ENCODE assay signal across 17 cellular contexts in the genomic region with DNA sequence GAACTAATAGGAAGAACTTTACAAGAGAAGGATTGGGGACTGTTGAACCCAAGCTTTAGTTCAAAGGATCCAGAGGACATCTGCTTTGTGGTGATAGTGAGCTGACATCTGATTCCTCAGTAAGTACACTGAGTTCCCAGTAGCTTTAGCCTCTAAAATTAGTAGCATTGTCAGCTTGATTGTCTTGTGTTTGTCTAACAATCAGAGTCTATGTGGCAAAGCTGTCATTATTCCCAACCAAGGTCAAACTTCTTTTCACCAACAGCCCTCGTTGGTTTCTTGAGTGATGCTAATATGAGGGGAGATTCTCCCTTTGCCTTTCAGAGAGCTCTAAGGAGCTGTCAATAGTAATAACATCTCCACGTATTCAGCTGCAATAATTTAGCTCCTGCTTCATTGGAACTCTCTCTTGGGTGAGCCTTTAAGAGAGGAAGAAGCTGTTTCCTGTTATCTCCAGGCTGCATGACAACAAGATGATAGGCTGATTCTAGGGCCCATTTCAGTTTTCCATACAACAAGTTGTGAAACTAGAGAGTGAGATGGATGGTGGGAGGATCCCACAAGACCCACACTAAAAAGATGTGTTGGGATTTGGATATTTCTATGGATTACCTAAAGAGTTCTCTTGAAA. TPM values are rescaled to one million over a fixed set of nuclear protein-coding genes. Genes with fewer than 3 reads are reported as not detected.
A peak's percentile ranks its signal among the peaks of the same experiment; 100 is the strongest.
DNase-seq lines count a peak whose midpoint lies in the region; TF ChIP-seq lines count a peak whose summit lies in the region.
"Had no signal": no experiment of that assay in that cellular context is flagged by ENCODE, and none has a peak within 500 bp of the region (broad histone marks: within the 10 kb centered on the region; RNA-seq: fewer than 3 reads in every experiment).

No MANE protein-coding gene starts in this region.

- DNase-seq in Kasumi-1 (lab: John Stamatoyannopoulos, UW) (peak; percentile 25 to 48), NCI-H2227 (lab: John Stamatoyannopoulos, UW; ENCODE audit: unreplicated experiment) (peak; percentile 93), dorsolateral prefrontal cortex (no peak), putamen (ENCODE audit: low spot score) (peak; percentile 59), thyroid gland (no peak), DMS79 (lab: John Stamatoyannopoulos, UW) (no peak), DMS114 treated with DMSO at 0.1 percent for 48 hours (lab: John Stamatoyannopoulos, UW; ENCODE audit: unreplicated experiment) (no peak)
- DNase-seq in activated CD4-positive, alpha-beta T cell treated with anti-CD3 and anti-CD28 coated beads for 4 hours: no peak
- DNase-seq: activated CD4-positive, alpha-beta T cell treated with anti-CD3 and anti-CD28 coated beads for 1 hour; activated effector memory CD4-positive, alpha-beta T cell treated with anti-CD3 and anti-CD28 coated beads, Interleukin-2, amount 50 U/mL, for 16 hours; GF-D8; GM23248; islet precursor cell; NCI-H510A; PC-3; stimulated activated CD4-positive, alpha-beta T cell treated with anti-CD3 and anti-CD28 coated beads, Interleukin-4, amount 100 ng/mL, for 1 hour; testis had no signal

- H3K9me3 ChIP-seq in thyroid gland: no peaks in the 10 kb centered on the region
- H3K9me3 ChIP-seq: testis had no signal

- H3K27ac ChIP-seq in dorsolateral prefrontal cortex: peak overlapping the region; percentile 20 to 99 (median 92)
- no peak overlapping the region for H3K27ac ChIP-seq in thyroid gland
- H3K27ac ChIP-seq: GM23248, testis had no signal

- H3K27me3 ChIP-seq in dorsolateral prefrontal cortex (no peaks in the 10 kb centered on the region), thyroid gland (no peaks in the 10 kb centered on the region)
- H3K27me3 ChIP-seq: testis had no signal

- 78 to 83% methylated on average over 2 of the region's 2 CpGs for WGBS in thyroid gland, 2 donors

- H3K36me3 ChIP-seq in thyroid gland: no peaks in the 10 kb centered on the region

- no peaks in the 10 kb centered on the region for H3K4me1 ChIP-seq in thyroid gland
- H3K4me1 ChIP-seq: testis had no signal

- intact Hi-C loops in dorsolateral prefrontal cortex (cut with DNase I) (loop anchor here in 1 of 2 donors (5.0 kb wide), 1 partner anchor 37 kb away; no protein-coding TSS in a partner anchor), thyroid gland (cut with DNase I) (no loop called here)

- H3K4me3 ChIP-seq in dorsolateral prefrontal cortex (peak overlapping the region in 1 of 59 donors; percentile 25), thyroid gland (replicated peaks in 1 of 3) (no peak overlapping the region)
- H3K4me3 ChIP-seq: GM23248, testis had no signal

- peak in 2 of 56 donors; percentile 9 to 14 for TF ChIP-seq CTCF in dorsolateral prefrontal cortex (IDR thresholded peaks at IDR 0.05 in 54 of 56, conservative IDR thresholded peaks at IDR 0.05 in 2 of 56; ENCODE audit: low read depth in 1 of 56, partially characterized antibody in 56 of 56)
- TF ChIP-seq CTCF in thyroid gland (IDR thresholded peaks at IDR 0.05): no peak

- TF ChIP-seq POLR2A in thyroid gland (IDR thresholded peaks at IDR 0.05): no peak

RNA-seq across cellular contexts. Expression of a gene that starts 46.7 kb away (rescaled TPM):
- total RNA-seq in dorsolateral prefrontal cortex (100 to 1,000 TPM in 13 of 120 experiments, 10 to 100 TPM in 107; 15.5 to 151 (median 45.7) TPM), thyroid gland (10 to 100 TPM in 3 of 4 donors, 1 to 10 TPM in 1; 8.0 to 14.7 (median 11.3) TPM)

RNA-seq across cellular contexts. Expression of a gene that starts 50.5 kb away (rescaled TPM):
- total RNA-seq in dorsolateral prefrontal cortex: 10 to 100 TPM; 24.1 to 68.0 (median 40.6) TPM
- total RNA-seq in thyroid gland: 10 to 100 TPM; 39.0 to 59.8 (median 52.4) TPM

Comparison
In these comparisons a context has a peak if more than half of its experiments do, and no peak if none do; other contexts are left out.
1. DNase-seq: peak in Kasumi-1 (2 of 2), NCI-H2227 (single experiment) and putamen (single experiment); none in dorsolateral prefrontal cortex (0 of 10), activated CD4-positive, alpha-beta T cell treated with anti-CD3 and anti-CD28 coated beads for 4 hours (0 of 2), thyroid gland (0 of 2), DMS79 (single experiment) and DMS114 treated with DMSO at 0.1 percent for 48 hours (single experiment).
2. H3K27ac ChIP-seq: peak in dorsolateral prefrontal cortex (59 of 59); none in thyroid gland (0 of 3).